In the genomic region with DNA sequence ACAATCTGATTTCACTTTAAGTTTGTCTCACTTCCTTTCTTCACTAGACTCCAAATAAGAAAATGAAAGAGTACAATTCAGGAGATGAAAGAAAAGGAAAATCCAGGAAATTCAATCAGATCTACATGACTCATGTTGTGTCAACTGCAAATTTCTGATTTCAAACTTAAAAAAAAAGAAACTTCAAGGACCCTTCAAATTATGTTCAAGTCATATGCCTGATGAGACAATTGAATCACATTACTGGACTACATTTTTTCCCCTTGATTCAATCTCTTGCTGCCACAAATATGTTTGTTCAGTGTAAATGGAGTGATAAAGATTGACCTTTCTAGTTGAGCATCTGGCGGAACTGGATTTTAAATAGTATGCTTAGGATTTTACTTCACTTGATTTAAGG, we compare ENCODE assay signal across 1 cellular context.
TF ChIP-seq lines count a peak whose summit lies in the region.

No MANE protein-coding gene starts in this region.

TF ChIP-seq in GM12878, 131 proteins besides CTCF, POLR2A, EP300 and RAD21:
- TF ChIP-seq SPI1 (IDR thresholded peaks at IDR 0.05; ENCODE audit: borderline replicate concordance, insufficient read depth, low read depth, low read length) (peak; percentile 40; the same call in 1 of the 2 replicates), SREBF1 (IDR thresholded peaks at IDR 0.05; ENCODE audit: low read length) (no peak), MYB (IDR thresholded peaks at IDR 0.05; ENCODE audit: borderline replicate concordance, low read depth, low read length) (no peak), KAT2A (conservative IDR thresholded peaks at IDR 0.05; ENCODE audit: control insufficient read depth, low read depth, low read length) (no peak)
